In the genomic region with DNA sequence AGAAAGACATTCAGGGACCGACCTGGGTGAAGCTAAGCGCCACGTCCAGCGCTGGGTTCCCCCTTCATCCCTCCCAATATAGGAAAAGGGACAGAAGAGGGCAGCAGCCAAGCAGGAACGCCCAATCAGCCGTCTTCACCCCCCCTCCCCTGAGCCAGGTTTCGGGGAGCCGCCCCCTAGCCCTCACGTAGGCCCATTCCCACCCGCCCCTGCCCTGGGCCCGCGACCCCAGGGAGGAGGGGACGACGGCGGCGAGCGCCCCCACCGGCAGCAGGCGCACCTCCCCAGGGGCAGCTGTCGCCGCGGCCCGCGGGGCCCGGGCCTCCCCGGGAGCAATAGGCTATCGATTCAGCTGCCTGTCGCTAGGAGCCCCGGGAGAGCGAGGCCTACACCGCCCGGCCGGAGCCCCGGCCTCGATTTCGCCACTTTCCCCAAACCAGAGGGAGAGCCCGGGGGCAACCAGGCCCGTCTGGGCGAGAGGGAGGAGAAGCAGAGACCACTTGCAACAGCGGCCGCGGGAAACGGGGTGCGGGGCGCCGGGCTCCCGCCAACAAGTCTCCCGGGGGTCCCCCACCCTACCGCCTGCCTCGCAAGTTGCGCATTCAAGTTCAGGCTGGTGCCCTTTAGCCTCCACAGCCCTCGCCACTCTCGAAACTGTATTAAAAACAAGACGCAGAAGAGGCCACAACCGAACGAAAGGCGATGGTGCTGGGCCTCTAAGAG, we compare ENCODE assay signal across 8 cellular contexts. TPM values are rescaled to one million over a fixed set of nuclear protein-coding genes. Genes with fewer than 3 reads are reported as not detected.
A peak's percentile ranks its signal among the peaks of the same experiment; 100 is the strongest.
DNase-seq lines count a peak whose midpoint lies in the region; ATAC-seq and TF ChIP-seq lines count a peak whose summit lies in the region.

No MANE protein-coding gene starts in this region.

- H3K27me3 ChIP-seq in colonic mucosa, result no peaks in the 10 kb centered on the region

- no peaks in the 10 kb centered on the region for H3K9me3 ChIP-seq in colonic mucosa

- DNase-seq in NK-92 treated with Interleukin-12 subunit alpha and Interleukin-12 subunit beta, amount 100 ng/mL, for 24 hours (lab: John Stamatoyannopoulos, UW), result peak; percentile 70
- no peak for DNase-seq in NK-92 (lab: John Stamatoyannopoulos, UW; ENCODE audit: unreplicated experiment)
- peak; percentile 85 to 91 for DNase-seq in NCI-H524 (lab: John Stamatoyannopoulos, UW)
- DNase-seq in activated CD4-positive, alpha-beta T cell treated with anti-CD3 and anti-CD28 coated beads, Interleukin-2, amount 10 ng/mL, durations not matched to agents 24 days and 14 days, result peak; percentile 93
- peak; percentile 76 for DNase-seq in colonic mucosa
- DNase-seq in left kidney (ENCODE audit: low read depth, low spot score), result peak; percentile 91
- DNase-seq in stimulated activated CD4-positive, alpha-beta T cell treated with anti-CD3 and anti-CD28 coated beads, Interleukin-2, amount 100 ng/mL, for 24 hours, result peak; percentile 79

- peak overlapping the region; percentile 91 to 97 for H3K9ac ChIP-seq in colonic mucosa (ENCODE audit: low read depth in 2 of 2, low read length in 2 of 2)

- peak; percentile 37 for ATAC-seq in HG03159 (IDR thresholded peaks at IDR 0.05; ENCODE audit: unreplicated experiment)

- H3K27ac Mint-ChIP-seq in activated CD4-positive, alpha-beta T cell treated with anti-CD3 and anti-CD28 coated beads, Interleukin-2, amount 10 ng/mL, durations not matched to agents 24 days and 14 days, result peak overlapping the region; percentile 94

- no peaks in the 10 kb centered on the region for H3K4me1 ChIP-seq in colonic mucosa

- peaks cover 21% of the 10 kb centered on the region for H3K36me3 Mint-ChIP-seq in activated CD4-positive, alpha-beta T cell treated with anti-CD3 and anti-CD28 coated beads, Interleukin-2, amount 10 ng/mL, durations not matched to agents 24 days and 14 days (ENCODE audit: low read depth)

- H3K9me3 Mint-ChIP-seq in activated CD4-positive, alpha-beta T cell treated with anti-CD3 and anti-CD28 coated beads, Interleukin-2, amount 10 ng/mL, durations not matched to agents 24 days and 14 days, result no peaks in the 10 kb centered on the region

- H3K4me3 Mint-ChIP-seq in activated CD4-positive, alpha-beta T cell treated with anti-CD3 and anti-CD28 coated beads, Interleukin-2, amount 10 ng/mL, durations not matched to agents 24 days and 14 days, result peak overlapping the region; percentile 81

- intact Hi-C loops in activated CD4-positive, alpha-beta T cell treated with anti-CD3 and anti-CD28 coated beads, Interleukin-2, amount 10 ng/mL, durations not matched to agents 24 days and 14 days (cut with micrococcal nuclease), result loop anchor here (2.0 to 10.0 kb wide), 4 partner anchors 19 to 1787 kb away; a partner anchor contains a TSS
- intact Hi-C loops in colonic mucosa (cut with DNase I), result no loop called here

- peak overlapping the region; percentile 91 for H3K27ac ChIP-seq in colonic mucosa

- H3K4me1 Mint-ChIP-seq in activated CD4-positive, alpha-beta T cell treated with anti-CD3 and anti-CD28 coated beads, Interleukin-2, amount 10 ng/mL, durations not matched to agents 24 days and 14 days, result peaks cover 34% of the 10 kb centered on the region

- H3K27me3 Mint-ChIP-seq in activated CD4-positive, alpha-beta T cell treated with anti-CD3 and anti-CD28 coated beads, Interleukin-2, amount 10 ng/mL, durations not matched to agents 24 days and 14 days, result peaks cover 24% of the 10 kb centered on the region

- peak; percentile 53 for TF ChIP-seq CTCF in colonic mucosa (IDR thresholded peaks at IDR 0.05)

- peak overlapping the region; percentile 78 for H3K4me3 ChIP-seq in colonic mucosa

- no peaks in the 10 kb centered on the region for H3K36me3 ChIP-seq in colonic mucosa

RNA-seq across cellular contexts. Expression of a gene that starts 1.3 kb away (rescaled TPM):
- total RNA-seq in activated CD4-positive, alpha-beta T cell treated with anti-CD3 and anti-CD28 coated beads, Interleukin-2, amount 10 ng/mL, durations not matched to agents 24 days and 14 days, result 29.8 and 29.9 TPM in 2 replicates
- 10 to 100 TPM; 29.9 to 41.6 TPM for total RNA-seq in colonic mucosa

RNA-seq across cellular contexts. Expression of a gene that starts 39.7 kb away (rescaled TPM):
- total RNA-seq in activated CD4-positive, alpha-beta T cell treated with anti-CD3 and anti-CD28 coated beads, Interleukin-2, amount 10 ng/mL, durations not matched to agents 24 days and 14 days, result 6.3 and 7.5 TPM in 2 replicates
- 10 to 100 TPM; 21.9 to 24.2 TPM for total RNA-seq in colonic mucosa
